8 cellular contexts compared by ENCODE assay signal in genomic region chr19:12965017-12965811, GRCh38. TPM values are rescaled to one million over a fixed set of nuclear protein-coding genes. Genes with fewer than 3 reads are reported as not detected.
A peak's percentile ranks its signal among the peaks of the same experiment; 100 is the strongest.
DNase-seq lines count a peak whose midpoint lies in the region; ATAC-seq, FAIRE-seq and TF ChIP-seq lines count a peak whose summit lies in the region.

No MANE protein-coding gene starts in this region.

- no peak overlapping the region for H4K5ac ChIP-seq in IMR-90 (ENCODE audit: low read depth, low read length)

- H2BK5ac ChIP-seq in IMR-90 (ENCODE audit: low read depth, low read length, poor library complexity, severe bottlenecking) = no peak overlapping the region

- peaks cover 11% of the 10 kb centered on the region; the same call in 1 of the 3 replicates for H3K4me1 ChIP-seq in A549
- H3K4me1 ChIP-seq in IMR-90 (ENCODE audit: control insufficient read depth, insufficient read depth, low read length) = peaks cover 4% of the 10 kb centered on the region; the same call in 1 of the 2 replicates
- peaks cover 10% of the 10 kb centered on the region for H3K4me1 ChIP-seq in Panc1 (ENCODE audit: control insufficient read depth, insufficient read depth, low read length)

- TF ChIP-seq CTCF in A549 (IDR thresholded peaks at IDR 0.05) (peak; percentile 67), IMR-90 (conservative IDR thresholded peaks at IDR 0.05; ENCODE audit: low read depth, low read length) (peak; percentile 97), Panc1 (IDR thresholded peaks at IDR 0.05) (peak; percentile 97)

- H3K36me3 ChIP-seq in IMR-90 (ENCODE audit: control insufficient read depth, insufficient read depth, low read length) (no peaks in the 10 kb centered on the region), Panc1 (ENCODE audit: control insufficient read depth, insufficient read depth, low read length) (no peaks in the 10 kb centered on the region)

- no peaks in the 10 kb centered on the region for H3K36me3 Mint-ChIP-seq in activated T-cell treated with anti-CD3 and anti-CD28 coated beads, Interleukin-2, amount 50 U/mL, for 72 hours (ENCODE audit: insufficient read depth in 2 of 2)
- no peaks in the 10 kb centered on the region for H3K36me3 Mint-ChIP-seq in naive thymus-derived CD8-positive, alpha-beta T cell
- H3K36me3 Mint-ChIP-seq in stimulated activated memory B cell treated with anti-CD40 and anti-IgM and Interleukin-4, amounts not matched to agents 10 μg/mL and 1 μg/mL and 100 μg/mL, for 72 hours = no peaks in the 10 kb centered on the region

- H3K27ac Mint-ChIP-seq in activated T-cell treated with anti-CD3 and anti-CD28 coated beads, Interleukin-2, amount 50 U/mL, for 72 hours = peak overlapping the region; percentile 69
- H3K27ac Mint-ChIP-seq in naive thymus-derived CD8-positive, alpha-beta T cell = peak overlapping the region in 9 of 10 donors; percentile 31 to 92 (median 79)
- peak overlapping the region; percentile 2 for H3K27ac Mint-ChIP-seq in stimulated activated memory B cell treated with anti-CD40 and anti-IgM and Interleukin-4, amounts not matched to agents 10 μg/mL and 1 μg/mL and 100 μg/mL, for 72 hours

- BruUV-seq in IMR-90 (replicated peaks; lab: Mats Ljungman, UMichigan) (no TSS peak), Panc1 (replicated peaks; lab: Mats Ljungman, UMichigan) (no TSS peak)

- H3K27me3 Mint-ChIP-seq in activated T-cell treated with anti-CD3 and anti-CD28 coated beads, Interleukin-2, amount 50 U/mL, for 72 hours (ENCODE audit: low read depth) = peaks cover 2% of the 10 kb centered on the region
- peaks cover 0 to 2% (median 0%) of the 10 kb centered on the region in 5 donors for H3K27me3 Mint-ChIP-seq in naive thymus-derived CD8-positive, alpha-beta T cell
- peaks cover 19% of the 10 kb centered on the region for H3K27me3 Mint-ChIP-seq in stimulated activated memory B cell treated with anti-CD40 and anti-IgM and Interleukin-4, amounts not matched to agents 10 μg/mL and 1 μg/mL and 100 μg/mL, for 72 hours

- peak overlapping the region; percentile 72; the same call in 1 of the 2 replicates for H2AK5ac ChIP-seq in IMR-90 (ENCODE audit: low read depth, low read length)

- TF ChIP-seq RAD21 in A549 (conservative IDR thresholded peaks at IDR 0.05 in 1 of 2, IDR thresholded peaks at IDR 0.05 in 1 of 2) = peak; percentile 53 to 63
- TF ChIP-seq RAD21 in IMR-90 (IDR thresholded peaks at IDR 0.05; ENCODE audit: low read length) = peak; percentile 58

- no peak for TF ChIP-seq EP300 in A549 (IDR thresholded peaks at IDR 0.05)

- peak overlapping the region; percentile 53 for H3K4me3 ChIP-seq in A549
- H3K4me3 ChIP-seq in IMR-90 (ENCODE audit: insufficient read depth, low read depth, low read length) = peak overlapping the region; percentile 39
- peak overlapping the region; percentile 49 to 79 for H3K4me3 ChIP-seq in Panc1 (ENCODE audit: low read depth in 2 of 2, low read length in 2 of 2)

- no peak overlapping the region for H3K23ac ChIP-seq in IMR-90 (ENCODE audit: low read depth, low read length)

- peak overlapping the region; percentile 87 for H2AK9ac ChIP-seq in IMR-90 (replicated peaks; ENCODE audit: low read depth, low read length, poor library complexity)

- peak overlapping the region; percentile 84 to 91; a peak in 3 of 4 replicates for H4K8ac ChIP-seq in IMR-90 (ENCODE audit: low read depth in 2 of 2, low read length in 2 of 2)

- H2BK20ac ChIP-seq in IMR-90 (ENCODE audit: low read depth, low read length) = no peak overlapping the region

- ATAC-seq in A549 (peak; percentile 97 to 98), IMR-90 (ENCODE audit: low read depth) (peak; percentile 100), Panc1 (peak; percentile 98)
- peak; percentile 95 to 96 for ATAC-seq in activated T-cell treated with anti-CD3 and anti-CD28 coated beads, Interleukin-2, amount 50 U/mL, for 72 hours (replicated peaks in 1 of 2)
- peak; percentile 95 to 97 for ATAC-seq in naive thymus-derived CD8-positive, alpha-beta T cell
- peak; percentile 98 for ATAC-seq in stimulated activated memory B cell treated with anti-CD40 and anti-IgM and Interleukin-4, amounts not matched to agents 10 μg/mL and 1 μg/mL and 100 μg/mL, for 72 hours

- peak overlapping the region; percentile 92; the same call in 1 of the 3 replicates for H2BK15ac ChIP-seq in IMR-90 (ENCODE audit: low read depth, low read length)

- no peak overlapping the region; the same call in none of the 2 replicates for H4K91ac ChIP-seq in IMR-90 (ENCODE audit: insufficient read depth, low read depth, low read length)

- POLR2A ChIA-PET in A549 (lab: Yijun Ruan, JAX) = interaction anchor here (0.7 to 0.9 kb wide), 2 partner anchors 13 to 80 kb away, joined by 3 read pairs; no protein-coding TSS in a partner anchor
- POLR2A ChIA-PET in IMR-90 (lab: Charles Lee; ENCODE audit: unreplicated experiment) = interaction anchor here (0.6 kb wide), 1 partner anchor 128 kb away, joined by 3 read pairs; no protein-coding TSS in a partner anchor
- POLR2A ChIA-PET in Panc1 (lab: Charles Lee) = interaction anchor here (0.6 kb wide), 1 partner anchor 187 kb away, joined by 3 read pairs; no protein-coding TSS in a partner anchor
- POLR2A ChIA-PET in naive thymus-derived CD8-positive, alpha-beta T cell (lab: Charles Lee) = interaction anchor here (0.7 to 2.1 kb wide), 14 partner anchors 9 to 85 kb away, joined by 3 to 13 read pairs (median 3); partner anchors contain the start of genes FARSA, GADD45GIP1, NFIX and SYCE2

- H3K27ac ChIP-seq in A549 (peak overlapping the region; percentile 91), IMR-90 (ENCODE audit: insufficient read depth, low read length) (peak overlapping the region; percentile 13; the same call in 1 of the 2 replicates), Panc1 (ENCODE audit: low read length) (peak overlapping the region; percentile 82)

- H2AFZ ChIP-seq in IMR-90 (replicated peaks; ENCODE audit: low read length, poor library complexity) = peak overlapping the region; percentile 100

- CTCF ChIA-PET in A549 (lab: Yijun Ruan, JAX) (interaction anchor here (0.8 to 6.9 kb wide), 52 partner anchors 11 to 830 kb away, joined by 3 to 114 read pairs (median 5); partner anchors contain the start of genes FARSA, GCDH, IER2 and RAD23A), IMR-90 (lab: Yijun Ruan, JAX) (interaction anchor here (0.5 to 1.8 kb wide), 30 partner anchors 10 to 1776 kb away, joined by 3 to 18 read pairs (median 4); partner anchors contain the start of genes GADD45GIP1 and NACC1), Panc1 (lab: Charles Lee) (interaction anchor here (0.6 to 2.2 kb wide), 10 partner anchors 11 to 398 kb away, joined by 3 to 24 read pairs (median 4); no protein-coding TSS in a partner anchor)

- WGBS in A549 (ENCODE audit: missing lambda C conversion rate) = 2% methylated on average over 18 of the region's 34 CpGs
- WGBS in IMR-90 (ENCODE audit: extremely low coverage in 2 of 2, insufficient read length in 1 of 2), 2 experiments = 0% methylated on average over 14 of the region's 34 CpGs; no CpG with 5 or more reads in 1 of the 2 experiments

- H3K4me2 ChIP-seq in A549 (peak overlapping the region; percentile 99), IMR-90 (ENCODE audit: low read depth, low read length) (peak overlapping the region; percentile 90)

- H3K9me3 Mint-ChIP-seq in activated T-cell treated with anti-CD3 and anti-CD28 coated beads, Interleukin-2, amount 50 U/mL, for 72 hours = no peaks in the 10 kb centered on the region
- no peaks in the 10 kb centered on the region for H3K9me3 Mint-ChIP-seq in naive thymus-derived CD8-positive, alpha-beta T cell
- peaks cover under 1% of the 10 kb centered on the region for H3K9me3 Mint-ChIP-seq in stimulated activated memory B cell treated with anti-CD40 and anti-IgM and Interleukin-4, amounts not matched to agents 10 μg/mL and 1 μg/mL and 100 μg/mL, for 72 hours

- FAIRE-seq in A549 (lab: Jason Lieb, UNC) = no peak
- FAIRE-seq in GM18507 (lab: Jason Lieb, UNC) = peak; percentile 81

- TF ChIP-seq POLR2A in A549 (IDR thresholded peaks at IDR 0.05; ENCODE audit: low read length) (no peak), IMR-90 (IDR thresholded peaks at IDR 0.05; ENCODE audit: low read depth, low read length) (no peak)

- peak overlapping the region; percentile 66 for H3K56ac ChIP-seq in IMR-90 (ENCODE audit: extremely low read depth, insufficient read depth, low read length)

- no peaks in the 10 kb centered on the region; the same call in 1 of the 2 replicates for H3K27me3 ChIP-seq in IMR-90 (ENCODE audit: control insufficient read depth, insufficient read depth, low read length)
- no peaks in the 10 kb centered on the region for H3K27me3 ChIP-seq in Panc1 (ENCODE audit: control insufficient read depth, insufficient read depth, low read length)

- peak overlapping the region; percentile 76 for H2BK120ac ChIP-seq in IMR-90 (ENCODE audit: low read depth, low read length)

- H3K18ac ChIP-seq in IMR-90 (ENCODE audit: low read depth, low read length) = no peak overlapping the region

- H3K79me1 ChIP-seq in IMR-90 (ENCODE audit: low read depth in 1 of 2, low read length in 2 of 2) = peaks cover 0 to 3% of the 10 kb centered on the region in 2 experiments; a peak in 1 of 4 replicates

- H4K20me1 ChIP-seq in IMR-90 (ENCODE audit: insufficient read depth, low read length) = no peaks in the 10 kb centered on the region

- intact Hi-C loops in IMR-90 (cut with micrococcal nuclease) (loop anchor here (2.0 kb wide), 1 partner anchor 74 kb away; the partner anchor contains the start of gene GCDH), Panc1 (cut with micrococcal nuclease; ENCODE audit: unreplicated experiment) (no loop called here)

- in situ Hi-C loops in IMR-90 (cut with MboI; ENCODE audit: low sequenced_read_pairs) = no loop called here
- in situ Hi-C loops in Panc1 (cut with HindIII; ENCODE audit: low pct_unique_long_range_greater_than_20kb, low sequenced_read_pairs) = no loop called here

- no peaks in the 10 kb centered on the region for H3K9me1 ChIP-seq in IMR-90 (ENCODE audit: insufficient read depth, low read length)

- dilution Hi-C loops in IMR-90 (cut with HindIII; ENCODE audit: low sequenced_read_pairs, unreplicated experiment) = no loop called here

- H3K9ac ChIP-seq in IMR-90 (ENCODE audit: low read depth, low read length) = peak overlapping the region; percentile 44

- peaks cover 20% of the 10 kb centered on the region for H3K4me1 Mint-ChIP-seq in activated T-cell treated with anti-CD3 and anti-CD28 coated beads, Interleukin-2, amount 50 U/mL, for 72 hours (ENCODE audit: low read depth)
- H3K4me1 Mint-ChIP-seq in naive thymus-derived CD8-positive, alpha-beta T cell = peaks cover 5 to 12% (median 6%) of the 10 kb centered on the region in 4 donors
- H3K4me1 Mint-ChIP-seq in stimulated activated memory B cell treated with anti-CD40 and anti-IgM and Interleukin-4, amounts not matched to agents 10 μg/mL and 1 μg/mL and 100 μg/mL, for 72 hours = peaks cover 13% of the 10 kb centered on the region

- H3K9me3 ChIP-seq in A549 = no peaks in the 10 kb centered on the region
- no peaks in the 10 kb centered on the region for H3K9me3 ChIP-seq in IMR-90 (ENCODE audit: control insufficient read depth, insufficient read depth, low read length)
- H3K9me3 ChIP-seq in Panc1 (ENCODE audit: control insufficient read depth, insufficient read depth, low read depth, low read length) = no peaks in the 10 kb centered on the region

- peak overlapping the region; percentile 83 to 100 for H3K4me3 Mint-ChIP-seq in activated T-cell treated with anti-CD3 and anti-CD28 coated beads, Interleukin-2, amount 50 U/mL, for 72 hours
- H3K4me3 Mint-ChIP-seq in naive thymus-derived CD8-positive, alpha-beta T cell = peak overlapping the region; percentile 81 to 98 (median 90)
- peak overlapping the region; percentile 80 for H3K4me3 Mint-ChIP-seq in stimulated activated memory B cell treated with anti-CD40 and anti-IgM and Interleukin-4, amounts not matched to agents 10 μg/mL and 1 μg/mL and 100 μg/mL, for 72 hours

- H3K14ac ChIP-seq in IMR-90 (replicated peaks; ENCODE audit: low read depth, low read length) = peak overlapping the region; percentile 67

- DNase-seq in A549 (ENCODE audit: low read depth in 1 of 2, low spot score in 1 of 2) (peak; percentile 53 to 76), GM18507 (ENCODE audit: extremely low spot score, insufficient read length, low read depth) (peak; percentile 75), IMR-90 (peak; percentile 58), Panc1 (ENCODE audit: low read depth, low spot score) (peak; percentile 36), fibroblast of gingiva (ENCODE audit: low read depth) (peak; percentile 48)
- DNase-seq in activated T-cell treated with anti-CD3 and anti-CD28 coated beads, Interleukin-2, amount 50 U/mL, for 72 hours = peak; percentile 85 to 93
- DNase-seq in naive thymus-derived CD8-positive, alpha-beta T cell = peak; percentile 63 to 85 (median 79)

- H3K4ac ChIP-seq in IMR-90 (ENCODE audit: low read depth, low read length) = peak overlapping the region; percentile 83

RNA-seq across cellular contexts. Expression of gene DAND5, which starts 4.2 kb away (rescaled TPM):
- 0.12 and 0.16 TPM in 2 replicates for polyA plus RNA-seq in A549 (2011; rRNA removed)
- polyA plus RNA-seq in A549 (2012; cell fraction: cytosol; rRNA removed) = 0.16 and 0.19 TPM in 2 replicates
- polyA plus RNA-seq in A549 (2012; cell fraction: nucleus; rRNA removed) = 0.35 and 0.54 TPM in 2 replicates
- 0.12 to 0.21 TPM (median 0.14 TPM) in 3 replicates for polyA plus RNA-seq in A549 (2017; fragmentation: RNase III; extraction: RNeasy Plus Mini Kit Qiagen cat#74134 plus additional on column Dnase treatment)
- 0.08 TPM in 1 of 2 replicates, not detected in the other for polyA minus RNA-seq in A549 (2011; rRNA and poly(A)+ RNA removed)
- not detected in 2 replicates for total RNA-seq in IMR-90 (2012; rRNA removed)
- polyA plus RNA-seq in IMR-90 (2012; rRNA removed) = 0.03 TPM in 1 of 2 replicates, not detected in the other
- 0.03 TPM in 1 of 2 replicates, not detected in the other for polyA plus RNA-seq in IMR-90 (2012; cell fraction: cytosol; rRNA removed)
- 0.07 TPM in 1 of 2 replicates, not detected in the other for polyA plus RNA-seq in IMR-90 (2012; cell fraction: nucleus; rRNA removed; ENCODE audit: low replicate concordance)
- total RNA-seq in Panc1 (2021; ENCODE audit: unreplicated experiment) = 0.54 TPM
- polyA plus RNA-seq in Panc1 (2012; ENCODE audit: insufficient read length) = 1.5 TPM
- under 1 TPM; 0.12 to 0.32 TPM for total RNA-seq in activated T-cell treated with anti-CD3 and anti-CD28 coated beads, Interleukin-2, amount 50 U/mL, for 72 hours
- not detected for total RNA-seq in naive thymus-derived CD8-positive, alpha-beta T cell
- not detected for polyA plus RNA-seq in naive thymus-derived CD8-positive, alpha-beta T cell

RNA-seq across cellular contexts. Expression of gene GADD45GIP1, which starts 8.2 kb away (rescaled TPM):
- polyA plus RNA-seq in A549 (2011; rRNA removed) = 18.3 and 26.4 TPM in 2 replicates
- polyA plus RNA-seq in A549 (2012; cell fraction: cytosol; rRNA removed) = 74.9 and 82.7 TPM in 2 replicates
- 37.7 and 45.3 TPM in 2 replicates for polyA plus RNA-seq in A549 (2012; cell fraction: nucleus; rRNA removed)
- 30.7 to 31.9 TPM (median 31.1 TPM) in 3 replicates for polyA plus RNA-seq in A549 (2017; fragmentation: RNase III; extraction: RNeasy Plus Mini Kit Qiagen cat#74134 plus additional on column Dnase treatment)
- polyA minus RNA-seq in A549 (2011; rRNA and poly(A)+ RNA removed) = 3.5 and 3.8 TPM in 2 replicates
- total RNA-seq in IMR-90 (2012; rRNA removed) = 13.3 and 22.5 TPM in 2 replicates
- 42.4 and 64.7 TPM in 2 replicates for polyA plus RNA-seq in IMR-90 (2012; rRNA removed)
- polyA plus RNA-seq in IMR-90 (2012; cell fraction: cytosol; rRNA removed) = 94.5 and 111 TPM in 2 replicates
- 24.3 and 34.4 TPM in 2 replicates for polyA plus RNA-seq in IMR-90 (2012; cell fraction: nucleus; rRNA removed; ENCODE audit: low replicate concordance)
- 36.7 TPM for total RNA-seq in Panc1 (2021; ENCODE audit: unreplicated experiment)
- 86.1 TPM for polyA plus RNA-seq in Panc1 (2012; ENCODE audit: insufficient read length)
- 10 to 100 TPM; 15.9 to 16.4 TPM for total RNA-seq in activated T-cell treated with anti-CD3 and anti-CD28 coated beads, Interleukin-2, amount 50 U/mL, for 72 hours
- 10 to 100 TPM; 17.3 to 17.8 TPM for total RNA-seq in naive thymus-derived CD8-positive, alpha-beta T cell
- polyA plus RNA-seq in naive thymus-derived CD8-positive, alpha-beta T cell = 10 to 100 TPM; 59.4 to 65.1 (median 64.7) TPM

RNA-seq across cellular contexts. Expression of gene RAD23A, which starts 19.6 kb away (rescaled TPM):
- polyA plus RNA-seq in A549 (2011; rRNA removed) = 46.4 and 56.2 TPM in 2 replicates
- 105 and 107 TPM in 2 replicates for polyA plus RNA-seq in A549 (2012; cell fraction: cytosol; rRNA removed)
- 125 and 132 TPM in 2 replicates for polyA plus RNA-seq in A549 (2012; cell fraction: nucleus; rRNA removed)
- 68.6 to 71.6 TPM (median 71.1 TPM) in 3 replicates for polyA plus RNA-seq in A549 (2017; fragmentation: RNase III; extraction: RNeasy Plus Mini Kit Qiagen cat#74134 plus additional on column Dnase treatment)
- polyA minus RNA-seq in A549 (2011; rRNA and poly(A)+ RNA removed) = 39.3 and 68.6 TPM in 2 replicates
- total RNA-seq in IMR-90 (2012; rRNA removed) = 54.3 and 56.4 TPM in 2 replicates
- 67.8 and 79.7 TPM in 2 replicates for polyA plus RNA-seq in IMR-90 (2012; rRNA removed)
- polyA plus RNA-seq in IMR-90 (2012; cell fraction: cytosol; rRNA removed) = 95.6 and 109 TPM in 2 replicates
- 105 and 168 TPM in 2 replicates for polyA plus RNA-seq in IMR-90 (2012; cell fraction: nucleus; rRNA removed; ENCODE audit: low replicate concordance)
- total RNA-seq in Panc1 (2021; ENCODE audit: unreplicated experiment) = 111 TPM
- polyA plus RNA-seq in Panc1 (2012; ENCODE audit: insufficient read length) = 173 TPM
- 100 to 1,000 TPM; 159 to 189 TPM for total RNA-seq in activated T-cell treated with anti-CD3 and anti-CD28 coated beads, Interleukin-2, amount 50 U/mL, for 72 hours
- total RNA-seq in naive thymus-derived CD8-positive, alpha-beta T cell = 100 to 1,000 TPM; 117 to 125 TPM
- 100 to 1,000 TPM in 2 of 3 donors, 10 to 100 TPM in 1; 78.0 to 114 (median 102) TPM for polyA plus RNA-seq in naive thymus-derived CD8-positive, alpha-beta T cell

RNA-seq across cellular contexts. Expression of gene CALR, which starts 26.8 kb away (rescaled TPM):
- polyA plus RNA-seq in A549 (2011; rRNA removed) (356 and 419 TPM in 2 replicates), A549 (2017; fragmentation: RNase III; extraction: RNeasy Plus Mini Kit Qiagen cat#74134 plus additional on column Dnase treatment) (484 to 507 TPM (median 494 TPM) in 3 replicates), IMR-90 (2012; rRNA removed) (1,894 and 1,932 TPM in 2 replicates)
- 378 and 414 TPM in 2 replicates for polyA plus RNA-seq in A549 (2012; cell fraction: cytosol; rRNA removed)
- 343 and 404 TPM in 2 replicates for polyA plus RNA-seq in A549 (2012; cell fraction: nucleus; rRNA removed)
- polyA minus RNA-seq in A549 (2011; rRNA and poly(A)+ RNA removed) = 427 and 530 TPM in 2 replicates
- total RNA-seq in IMR-90 (2012; rRNA removed) (3,245 and 3,358 TPM in 2 replicates), Panc1 (2021; ENCODE audit: unreplicated experiment) (1,060 TPM)
- polyA plus RNA-seq in IMR-90 (2012; cell fraction: cytosol; rRNA removed) = 1,040 and 4,080 TPM in 2 replicates
- 541 and 964 TPM in 2 replicates for polyA plus RNA-seq in IMR-90 (2012; cell fraction: nucleus; rRNA removed; ENCODE audit: low replicate concordance)
- polyA plus RNA-seq in Panc1 (2012; ENCODE audit: insufficient read length) = 775 TPM
- 100 to 1,000 TPM; 458 to 489 TPM for total RNA-seq in activated T-cell treated with anti-CD3 and anti-CD28 coated beads, Interleukin-2, amount 50 U/mL, for 72 hours
- 100 to 1,000 TPM; 448 to 463 TPM for total RNA-seq in naive thymus-derived CD8-positive, alpha-beta T cell
- polyA plus RNA-seq in naive thymus-derived CD8-positive, alpha-beta T cell = 100 to 1,000 TPM; 135 to 190 (median 165) TPM

RNA-seq across cellular contexts. Expression of gene NFIX, which starts 30.1 kb away (rescaled TPM):
- polyA plus RNA-seq in A549 (2011; rRNA removed) = 0.52 and 1.0 TPM in 2 replicates
- 1.1 and 1.5 TPM in 2 replicates for polyA plus RNA-seq in A549 (2012; cell fraction: cytosol; rRNA removed)
- polyA plus RNA-seq in A549 (2012; cell fraction: nucleus; rRNA removed) = 1.5 and 2.0 TPM in 2 replicates
- 3.0 to 4.5 TPM (median 3.0 TPM) in 3 replicates for polyA plus RNA-seq in A549 (2017; fragmentation: RNase III; extraction: RNeasy Plus Mini Kit Qiagen cat#74134 plus additional on column Dnase treatment)
- 1.1 and 2.5 TPM in 2 replicates for polyA minus RNA-seq in A549 (2011; rRNA and poly(A)+ RNA removed)
- 10.0 and 10.2 TPM in 2 replicates for total RNA-seq in IMR-90 (2012; rRNA removed)
- 46.9 and 47.7 TPM in 2 replicates for polyA plus RNA-seq in IMR-90 (2012; rRNA removed)
- 34.3 and 53.4 TPM in 2 replicates for polyA plus RNA-seq in IMR-90 (2012; cell fraction: cytosol; rRNA removed)
- 34.8 and 48.3 TPM in 2 replicates for polyA plus RNA-seq in IMR-90 (2012; cell fraction: nucleus; rRNA removed; ENCODE audit: low replicate concordance)
- total RNA-seq in Panc1 (2021; ENCODE audit: unreplicated experiment) = 144 TPM
- polyA plus RNA-seq in Panc1 (2012; ENCODE audit: insufficient read length) = 107 TPM
- total RNA-seq in activated T-cell treated with anti-CD3 and anti-CD28 coated beads, Interleukin-2, amount 50 U/mL, for 72 hours = 1 to 10 TPM; 2.2 to 2.8 TPM
- total RNA-seq in naive thymus-derived CD8-positive, alpha-beta T cell = 1 to 10 TPM; 4.9 to 8.6 TPM
- 1 to 10 TPM in 1 of 3 donors, under 1 TPM in 1, not detected in 1; 0.68 to 1.5 TPM for polyA plus RNA-seq in naive thymus-derived CD8-positive, alpha-beta T cell

Comparison
In these comparisons a context has a peak if more than half of its experiments do, and no peak if none do; other contexts are left out.
1. Peak in every context shown above with its lines: DNase-seq, ATAC-seq, H3K4me3 ChIP-seq and H3K27ac ChIP-seq.
2. DNase-seq: peak in every context shown above with its lines; median percentile 89 in activated T-cell treated with anti-CD3 and anti-CD28 coated beads, Interleukin-2, amount 50 U/mL, for 72 hours; 79 in naive thymus-derived CD8-positive, alpha-beta T cell; 75 in GM18507; 64 in A549; 58 in IMR-90; 48 in fibroblast of gingiva; 36 in Panc1.
3. H3K27ac ChIP-seq: peak in every context shown above with its lines; median percentile 91 in A549; 82 in Panc1; 13 in IMR-90.
4. H3K27ac Mint-ChIP-seq: peak in every context shown above with its lines; median percentile 79 in naive thymus-derived CD8-positive, alpha-beta T cell; 69 in activated T-cell treated with anti-CD3 and anti-CD28 coated beads, Interleukin-2, amount 50 U/mL, for 72 hours; 2 in stimulated activated memory B cell treated with anti-CD40 and anti-IgM and Interleukin-4, amounts not matched to agents 10 μg/mL and 1 μg/mL and 100 μg/mL, for 72 hours.